Comparison of ENCODE assay signal across 9 cellular contexts in genomic region chr12:96196781-96197180, GRCh38. TPM values are rescaled to one million over a fixed set of nuclear protein-coding genes. Genes with fewer than 3 reads are reported as not detected.
DNase-seq lines count a peak whose midpoint lies in the region; ATAC-seq and TF ChIP-seq lines count a peak whose summit lies in the region.
"Had no signal": no experiment of that assay in that cellular context is flagged by ENCODE, and none has a peak within 500 bp of the region (broad histone marks: within the 10 kb centered on the region; RNA-seq: fewer than 3 reads in every experiment).

No MANE protein-coding gene starts in this region.

- TF ChIP-seq CTCF in CD4-positive, alpha-beta T cell (IDR thresholded peaks at IDR 0.05) = no peak
- no peak for TF ChIP-seq CTCF in cardiac fibroblast (IDR thresholded peaks at IDR 0.05; ENCODE audit: low read depth, low read length)
- no peak for TF ChIP-seq CTCF in natural killer cell (IDR thresholded peaks at IDR 0.05)

- no peaks in the 10 kb centered on the region for H3K27me3 Mint-ChIP-seq in CD4-positive, alpha-beta T cell
- H3K27me3 Mint-ChIP-seq in natural killer cell (ENCODE audit: low read depth in 2 of 2) = no peaks in the 10 kb centered on the region
- no peaks in the 10 kb centered on the region for H3K27me3 Mint-ChIP-seq in stimulated activated naive B cell treated with anti-CD40 and anti-IgM and Interleukin-4, amounts not matched to agents 10 μg/mL and 1 μg/mL and 100 μg/mL, for 72 hours

- H3K9me3 Mint-ChIP-seq in CD4-positive, alpha-beta T cell = no peaks in the 10 kb centered on the region
- H3K9me3 Mint-ChIP-seq in natural killer cell = no peaks in the 10 kb centered on the region
- H3K9me3 Mint-ChIP-seq in stimulated activated naive B cell treated with anti-CD40 and anti-IgM and Interleukin-4, amounts not matched to agents 10 μg/mL and 1 μg/mL and 100 μg/mL, for 72 hours = no peaks in the 10 kb centered on the region

- H3K27ac ChIP-seq in CD4-positive, alpha-beta T cell (ENCODE audit: low read depth, low read length) = peak overlapping the region; percentile 78

- no peaks in the 10 kb centered on the region for H3K9me3 ChIP-seq in CD4-positive, alpha-beta T cell (ENCODE audit: control insufficient read depth, low read length)
- H3K9me3 ChIP-seq: adrenal gland had no signal

- ATAC-seq in CD4-positive, alpha-beta T cell (ENCODE audit: poor library complexity) = no peak
- ATAC-seq in natural killer cell = no peak
- no peak for ATAC-seq in stimulated activated naive B cell treated with anti-CD40 and anti-IgM and Interleukin-4, amounts not matched to agents 10 μg/mL and 1 μg/mL and 100 μg/mL, for 72 hours (replicated peaks)

- intact Hi-C loops in CD4-positive, alpha-beta T cell (cut with DNase I, micrococcal nuclease) = loop anchor here in 1 of 2 experiments (5.0 kb wide), 3 partner anchors 54 to 291 kb away; partner anchors contain the start of gene CFAP54
- intact Hi-C loops in natural killer cell (cut with micrococcal nuclease) = no loop called here

- H3K27me3 ChIP-seq in CD4-positive, alpha-beta T cell (ENCODE audit: control insufficient read depth, insufficient read depth, low read length) = no peaks in the 10 kb centered on the region
- H3K27me3 ChIP-seq: adrenal gland had no signal

- H3K36me3 Mint-ChIP-seq in CD4-positive, alpha-beta T cell (ENCODE audit: low read depth) = peaks cover 17% of the 10 kb centered on the region
- no peaks in the 10 kb centered on the region for H3K36me3 Mint-ChIP-seq in natural killer cell
- peaks cover 0 to 4% of the 10 kb centered on the region in 2 donors for H3K36me3 Mint-ChIP-seq in stimulated activated naive B cell treated with anti-CD40 and anti-IgM and Interleukin-4, amounts not matched to agents 10 μg/mL and 1 μg/mL and 100 μg/mL, for 72 hours

- H3K4me1 Mint-ChIP-seq in CD4-positive, alpha-beta T cell (ENCODE audit: low read depth) = peaks cover 66% of the 10 kb centered on the region
- peaks cover 30 to 41% of the 10 kb centered on the region in 2 donors for H3K4me1 Mint-ChIP-seq in natural killer cell
- peaks cover 27 to 69% of the 10 kb centered on the region in 2 donors for H3K4me1 Mint-ChIP-seq in stimulated activated naive B cell treated with anti-CD40 and anti-IgM and Interleukin-4, amounts not matched to agents 10 μg/mL and 1 μg/mL and 100 μg/mL, for 72 hours

- H3K27ac Mint-ChIP-seq in CD4-positive, alpha-beta T cell = peak overlapping the region; percentile 97
- peak overlapping the region; percentile 97 for H3K27ac Mint-ChIP-seq in natural killer cell
- no peak overlapping the region for H3K27ac Mint-ChIP-seq in stimulated activated naive B cell treated with anti-CD40 and anti-IgM and Interleukin-4, amounts not matched to agents 10 μg/mL and 1 μg/mL and 100 μg/mL, for 72 hours

- no peak for DNase-seq in CD4-positive, alpha-beta T cell
- DNase-seq in M059J (ENCODE audit: low read depth) (peak; percentile 64), cardiac fibroblast (ENCODE audit: low read depth in 2 of 2) (peak in 1 of 2 donors; percentile 78), natural killer cell (no peak), NCI-H1092 treated with DMSO at 0.1 percent for 48 hours (lab: John Stamatoyannopoulos, UW) (no peak), RPMI8226 (no peak), HuH-7 (ENCODE audit: low spot score) (no peak)
- no peak for DNase-seq in stimulated activated naive B cell treated with anti-CD40 and anti-IgM and Interleukin-4, amounts not matched to agents 10 μg/mL and 1 μg/mL and 100 μg/mL, for 72 hours
- DNase-seq: adrenal gland had no signal

- H3K4me3 Mint-ChIP-seq in CD4-positive, alpha-beta T cell = peak overlapping the region; percentile 96
- H3K4me3 Mint-ChIP-seq in natural killer cell = peak overlapping the region; percentile 79
- peak overlapping the region in 1 of 2 donors; percentile 87 for H3K4me3 Mint-ChIP-seq in stimulated activated naive B cell treated with anti-CD40 and anti-IgM and Interleukin-4, amounts not matched to agents 10 μg/mL and 1 μg/mL and 100 μg/mL, for 72 hours

- POLR2A ChIA-PET in CD4-positive, alpha-beta T cell (lab: Charles Lee) = interaction anchor here (1.7 to 2.2 kb wide), 3 partner anchors 15 to 202 kb away, joined by 9 to 23 read pairs (median 13); partner anchors contain the start of gene CDK17

- peak overlapping the region; percentile 95 to 97 for H3K4me3 ChIP-seq in cardiac fibroblast (replicated peaks in 1 of 2; ENCODE audit: low read depth in 2 of 2, low read length in 2 of 2)

- CTCF ChIA-PET in CD4-positive, alpha-beta T cell (lab: Charles Lee) = interaction anchor here (1.9 to 9.5 kb wide), 2 partner anchors 16 to 204 kb away, joined by 8 to 83 read pairs; partner anchors contain the start of gene CDK17

RNA-seq across cellular contexts. Expression of gene ELK3, which starts 2.6 kb away (rescaled TPM):
- 10 to 100 TPM; 26.8 to 31.5 TPM for total RNA-seq in CD4-positive, alpha-beta T cell
- 20.9 and 34.9 TPM in 2 replicates for total RNA-seq in M059J (2014; rRNA removed; shearing (Covaris generic))
- total RNA-seq in natural killer cell = 10 to 100 TPM; 17.8 to 28.8 (median 20.9) TPM
